23 cellular contexts compared by ENCODE assay signal in the genomic region with DNA sequence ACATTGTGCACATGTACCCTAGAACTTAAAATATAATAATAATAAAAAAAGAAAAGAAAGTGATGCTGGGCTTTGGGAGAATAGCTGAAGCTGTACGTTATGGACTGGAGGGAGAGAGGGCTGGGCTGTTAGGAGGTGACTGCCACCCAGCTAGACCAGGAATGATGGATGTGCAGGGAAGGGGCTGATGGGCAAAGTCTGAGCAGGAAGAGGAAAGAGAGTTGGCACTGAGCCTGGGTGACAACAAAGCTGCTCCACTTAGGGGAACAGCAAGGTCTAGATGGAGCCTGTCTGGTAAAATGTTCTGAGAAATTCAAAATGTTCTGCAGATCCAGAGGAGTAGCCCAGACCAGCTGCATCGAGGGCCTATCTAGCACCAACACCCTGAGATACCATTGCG.
"Had no signal": no experiment of that assay in that cellular context is flagged by ENCODE, and none has a peak within 500 bp of the region (broad histone marks: within the 10 kb centered on the region; RNA-seq: fewer than 3 reads in every experiment).

No MANE protein-coding gene starts in this region.

- H2AFZ ChIP-seq: PC-9 had no signal

- H3K36me3 ChIP-seq: brain microvascular endothelial cell, cardiac muscle cell had no signal

- H3K4me3 ChIP-seq: cardiac muscle cell, PC-9 had no signal

- DNase-seq: activated CD4-positive, alpha-beta memory T cell treated with anti-CD3 and anti-CD28 coated beads for 36 hours; activated CD4-positive, alpha-beta T cell treated with anti-CD3 and anti-CD28 coated beads, Interleukin-2, amount 10 ng/mL, durations not matched to agents 7 days and 5 days; activated CD4-positive, CD25-positive, alpha-beta regulatory T cell; activated CD8-positive, alpha-beta memory T cell treated with anti-CD3 and anti-CD28 coated beads for 24 hours; activated effector memory CD4-positive, alpha-beta T cell treated with anti-CD3 and anti-CD28 coated beads, Interleukin-2, amount 50 U/mL, for 16 hours; activated naive CD4-positive, alpha-beta T cell treated with anti-CD3 and anti-CD28 coated beads, Interleukin-2, amount 10 ng/mL, durations not matched to agents 7 days and 5 days; activated naive CD8-positive, alpha-beta T cell treated with anti-CD3 and anti-CD28 coated beads for 36 hours; activated T-cell treated with anti-CD3 and anti-CD28 coated beads, Interleukin-2, amount 50 U/mL, for 4 hours; brain microvascular endothelial cell; Kasumi-1; KBM-7; NCI-H1092 treated with DMSO at 0.1 percent for 48 hours; NCI-H1417 treated with DMSO at 0.1 percent for 48 hours; NCI-H1694; NCI-H2081 treated with DMSO at 0.1 percent for 48 hours; NCI-H226; NCI-H526; NCI-H82; PC-9; SIG-M5; T-cell had no signal

- H3K27ac ChIP-seq: brain microvascular endothelial cell, cardiac muscle cell, PC-9, VCaP had no signal

- H3K27me3 ChIP-seq: brain microvascular endothelial cell, cardiac muscle cell had no signal

- H3K4me2 ChIP-seq: PC-9 had no signal

- ATAC-seq: activated T-cell treated with anti-CD3 and anti-CD28 coated beads, Interleukin-2, amount 50 U/mL, for 4 hours; T-cell had no signal
